In genomic region chr19:47230122-47230920, GRCh38 we compare ENCODE assay signal across 1 cellular context.
A peak's percentile ranks its signal among the peaks of the same experiment; 100 is the strongest.
TF ChIP-seq lines count a peak whose summit lies in the region.

No MANE protein-coding gene starts in this region.

TF ChIP-seq in K562, 482 proteins besides CTCF, POLR2A, EP300 and RAD21 (continued from another document and continues in another):
- TF ChIP-seq ZBTB49 (CRISPR knock-in tag; IDR thresholded peaks at IDR 0.05; ENCODE audit: borderline replicate concordance): no peak
- no peak for TF ChIP-seq GTF2A2 (tag; IDR thresholded peaks at IDR 0.05)
- TF ChIP-seq SMARCA4 (IDR thresholded peaks at IDR 0.05): no peak
- TF ChIP-seq ELF1 (tag; IDR thresholded peaks at IDR 0.05): no peak
- TF ChIP-seq ZNF449 (CRISPR knock-in tag; IDR thresholded peaks at IDR 0.05): no peak
- no peak for TF ChIP-seq EGR1 (conservative IDR thresholded peaks at IDR 0.05)
- no peak for TF ChIP-seq ZNF232 (CRISPR knock-in tag; IDR thresholded peaks at IDR 0.05)
- no peak for TF ChIP-seq HNRNPUL1 (IDR thresholded peaks at IDR 0.05; ENCODE audit: low read length)
- no peak for TF ChIP-seq KAT2B (IDR thresholded peaks at IDR 0.05; ENCODE audit: low read depth, low read length)
- TF ChIP-seq DMBX1 (CRISPR knock-in tag; IDR thresholded peaks at IDR 0.05; ENCODE audit: borderline replicate concordance): no peak
- TF ChIP-seq ZNF740 (CRISPR knock-in tag; IDR thresholded peaks at IDR 0.05): peak; percentile 96
- peak in 1 of 2 experiments; percentile 98; a peak in 2 of 4 replicates for TF ChIP-seq ZNF740 (tag; IDR thresholded peaks at IDR 0.05)
- TF ChIP-seq SMARCB1 (IDR thresholded peaks at IDR 0.05; ENCODE audit: insufficient read length, low read depth): no peak
- TF ChIP-seq RFX1 (IDR thresholded peaks at IDR 0.05): no peak
- no peak for TF ChIP-seq FOXA1 (IDR thresholded peaks at IDR 0.05; ENCODE audit: borderline replicate concordance)
- no peak for TF ChIP-seq IRF1 (CRISPR knock-in tag; IDR thresholded peaks at IDR 0.05; ENCODE audit: borderline replicate concordance)
- TF ChIP-seq PURB (CRISPR knock-in tag; IDR thresholded peaks at IDR 0.05; ENCODE audit: low read depth): no peak
- no peak for TF ChIP-seq NFE2L1 (tag; IDR thresholded peaks at IDR 0.05; ENCODE audit: borderline replicate concordance, low read depth)
- no peak for TF ChIP-seq MEIS2 (IDR thresholded peaks at IDR 0.05; ENCODE audit: partially characterized antibody)
- TF ChIP-seq ZNF263 (CRISPR knock-in tag; IDR thresholded peaks at IDR 0.05; ENCODE audit: borderline replicate concordance): no peak
- peak; percentile 98 for TF ChIP-seq FOXP1 (CRISPR knock-in tag; IDR thresholded peaks at IDR 0.05)
- TF ChIP-seq ZBTB9 (CRISPR knock-in tag; IDR thresholded peaks at IDR 0.05): no peak; the same call in 1 of the 2 replicates
- TF ChIP-seq TCF3 (CRISPR knock-in tag; IDR thresholded peaks at IDR 0.05): no peak
- no peak; a peak in 2 of 4 replicates for TF ChIP-seq RCOR1 (IDR thresholded peaks at IDR 0.05; ENCODE audit: borderline replicate concordance in 1 of 2, low read depth in 2 of 2, low read length in 2 of 2)
- TF ChIP-seq MCM7 (IDR thresholded peaks at IDR 0.05): no peak
- no peak for TF ChIP-seq MED1 (CRISPR knock-in tag; IDR thresholded peaks at IDR 0.05; ENCODE audit: borderline replicate concordance)
- TF ChIP-seq CGGBP1 (CRISPR knock-in tag; IDR thresholded peaks at IDR 0.05): no peak
- TF ChIP-seq NR2F6 (CRISPR knock-in tag; IDR thresholded peaks at IDR 0.05): 0 out of 2 replicates have a peak, but pooled peaks have one; percentile 12
- TF ChIP-seq TARDBP (IDR thresholded peaks at IDR 0.05): no peak
- no peak for TF ChIP-seq NUFIP1 (IDR thresholded peaks at IDR 0.05; ENCODE audit: partially characterized antibody)
- peak; percentile 52; the same call in 1 of the 2 replicates for TF ChIP-seq GTF2E2 (tag; IDR thresholded peaks at IDR 0.05)
- peak; percentile 67; the same call in 1 of the 2 replicates for TF ChIP-seq EP400 (IDR thresholded peaks at IDR 0.05)
- no peak for TF ChIP-seq ZBED1 (IDR thresholded peaks at IDR 0.05)
- peak; percentile 77 for TF ChIP-seq ADNP (tag; IDR thresholded peaks at IDR 0.05)
- TF ChIP-seq ZSCAN29 (IDR thresholded peaks at IDR 0.05): no peak
- no peak for TF ChIP-seq CREB5 (CRISPR knock-in tag; IDR thresholded peaks at IDR 0.05)
- TF ChIP-seq KLF10 (CRISPR knock-in tag; IDR thresholded peaks at IDR 0.05): no peak
- no peak for TF ChIP-seq THAP12 (CRISPR knock-in tag; IDR thresholded peaks at IDR 0.05)
- TF ChIP-seq DLX4 (CRISPR knock-in tag; IDR thresholded peaks at IDR 0.05): no peak
- TF ChIP-seq ZNF57 (CRISPR knock-in tag; IDR thresholded peaks at IDR 0.05): no peak
- peak; percentile 50 for TF ChIP-seq GABPA (tag; conservative IDR thresholded peaks at IDR 0.05; ENCODE audit: low read depth)
- no peak for TF ChIP-seq L3MBTL2 (IDR thresholded peaks at IDR 0.05)
- TF ChIP-seq PHTF2 (CRISPR knock-in tag; IDR thresholded peaks at IDR 0.05): no peak
- TF ChIP-seq STAT5B (CRISPR knock-in tag; IDR thresholded peaks at IDR 0.05): no peak
- peak; percentile 90 for TF ChIP-seq PCBP1 (IDR thresholded peaks at IDR 0.05; ENCODE audit: low read depth, low read length, poor library complexity, severe bottlenecking)
- no peak for TF ChIP-seq PHF8 (IDR thresholded peaks at IDR 0.05; ENCODE audit: borderline replicate concordance, low read length)
- no peak for TF ChIP-seq SNRNP70 (optimal IDR thresholded peaks at IDR 0.05; ENCODE audit: low read depth, low read length)
- no peak for TF ChIP-seq ZNF175 (CRISPR knock-in tag; IDR thresholded peaks at IDR 0.05; ENCODE audit: low read depth)
- TF ChIP-seq ZNF609 (CRISPR knock-in tag; IDR thresholded peaks at IDR 0.05; ENCODE audit: borderline replicate concordance): no peak
- TF ChIP-seq CBX8 (IDR thresholded peaks at IDR 0.05; ENCODE audit: borderline replicate concordance, extremely low read depth, low read depth, low read length, poor library complexity, severe bottlenecking): no peak
- TF ChIP-seq ZNF274 (IDR thresholded peaks at IDR 0.05; ENCODE audit: borderline replicate concordance, low read depth, low read length): no peak
- no peak for TF ChIP-seq HES1 (IDR thresholded peaks at IDR 0.05; ENCODE audit: low read depth)
- TF ChIP-seq FOXK1 (CRISPR knock-in tag; IDR thresholded peaks at IDR 0.05; ENCODE audit: borderline replicate concordance): no peak
- TF ChIP-seq ZNF764 (CRISPR knock-in tag; IDR thresholded peaks at IDR 0.05; ENCODE audit: low read depth): no peak
- TF ChIP-seq CBX1 (IDR thresholded peaks at IDR 0.05; ENCODE audit: low read depth): peak; percentile 95
- no peak for TF ChIP-seq XRCC4 (IDR thresholded peaks at IDR 0.05; ENCODE audit: extremely low read depth, insufficient read depth, insufficient read length)
- no peak for TF ChIP-seq ELF4 (CRISPR knock-in tag; IDR thresholded peaks at IDR 0.05)
- TF ChIP-seq DPF2 (IDR thresholded peaks at IDR 0.05): no peak; the same call in 1 of the 2 replicates
